ENCODE assay signal across 22 cellular contexts in the genomic region with DNA sequence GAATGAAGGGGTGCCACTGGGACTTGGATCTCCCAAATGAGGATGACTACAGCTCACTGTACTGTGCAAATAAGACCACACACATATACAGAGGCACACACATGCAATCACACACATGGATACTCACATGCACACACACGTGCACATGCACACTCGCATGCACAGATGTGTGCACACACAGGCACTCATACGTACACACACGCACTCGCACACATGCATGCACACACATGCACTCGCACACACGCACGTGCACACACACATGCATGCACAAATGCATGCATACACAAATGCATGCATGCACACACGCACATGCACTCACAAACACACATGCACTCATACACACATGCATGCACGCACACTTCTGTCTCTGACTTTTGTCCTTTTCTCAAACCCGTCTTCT. TPM values are rescaled to one million over a fixed set of nuclear protein-coding genes. Genes with fewer than 3 reads are reported as not detected.
DNase-seq lines count a peak whose midpoint lies in the region; ATAC-seq, FAIRE-seq and TF ChIP-seq lines count a peak whose summit lies in the region.
"Had no signal": no experiment of that assay in that cellular context is flagged by ENCODE, and none has a peak within 500 bp of the region (broad histone marks: within the 10 kb centered on the region; RNA-seq: fewer than 3 reads in every experiment).

No MANE protein-coding gene starts in this region.

- TF ChIP-seq RAD21 in HepG2 (CRISPR knock-in tag; IDR thresholded peaks at IDR 0.05) (no peak), H1 (IDR thresholded peaks at IDR 0.05 in 1 of 2, conservative IDR thresholded peaks at IDR 0.05 in 1 of 2; ENCODE audit: low read depth in 2 of 2, low read length in 2 of 2) (no peak)

- peak overlapping the region; percentile 61; the same call in 1 of the 2 replicates for H2BK5ac ChIP-seq in H1 (ENCODE audit: low read depth, low read length)
- peak overlapping the region; percentile 47 for H2BK5ac ChIP-seq in neuronal stem cell (ENCODE audit: low read length)

- in situ Hi-C loops in HepG2 (cut with HindIII; ENCODE audit: extremely low pct_ligation_motif_present, low pct_unique_long_range_greater_than_20kb): no loop called here

- intact Hi-C loops in HepG2 (cut with micrococcal nuclease; ENCODE audit: unreplicated experiment): no loop called here
- intact Hi-C loops in right lobe of liver (cut with DNase I): no loop called here

- no peak overlapping the region for H3K56ac ChIP-seq in H1 (replicated peaks; ENCODE audit: insufficient read length, low read depth, low read length)

- H4K5ac ChIP-seq in H1 (ENCODE audit: insufficient read length, low read depth, low read length): no peak overlapping the region

- no peak overlapping the region for H3K4ac ChIP-seq in H1 (replicated peaks; ENCODE audit: insufficient read length, low read depth, low read length)
- no peak overlapping the region for H3K4ac ChIP-seq in neuronal stem cell (ENCODE audit: low read length)

- POLR2A ChIA-PET in HepG2 (lab: Yijun Ruan, JAX): no interaction called here
- POLR2A ChIA-PET in H1 (lab: Charles Lee; ENCODE audit: partially characterized antibody): no interaction called here

- no peak overlapping the region for H2BK20ac ChIP-seq in H1 (ENCODE audit: low read length)

- ATAC-seq in HepG2 (no peak), right lobe of liver (no peak)
- ATAC-seq: A549 had no signal

- 54% methylated on average over 10 of the region's 11 CpGs for WGBS in HepG2 (ENCODE audit: low lambda C conversion rate)
- WGBS in right lobe of liver (ENCODE audit: insufficient coverage, low coverage, low lambda C conversion rate, missing lambda C conversion rate): 97% methylated on average over 5 of the region's 11 CpGs
- WGBS in H1 (ENCODE audit: extremely low coverage in 1 of 2, insufficient coverage in 1 of 2, insufficient read length in 1 of 2, insufficient replicate concordance in 2 of 2, low coverage in 1 of 2, low lambda C conversion rate in 2 of 2, missing lambda C conversion rate in 1 of 2), 2 experiments: 90% methylated on average over 11 of the region's 11 CpGs; no CpG with 5 or more reads in 1 of the 2 experiments
- no CpG with 5 or more reads among the region's 11 CpGs for WGBS in neuronal stem cell (ENCODE audit: extremely low coverage in 2 of 2, insufficient read length in 2 of 2, insufficient replicate concordance in 1 of 2), 2 donors
- WGBS in small intestine, 3 donors: 82 to 91% (median 87%) methylated on average over 11 of the region's 11 CpGs

- H2BK12ac ChIP-seq in H1 (ENCODE audit: low read depth, low read length): no peak overlapping the region
- no peak overlapping the region for H2BK12ac ChIP-seq in neuronal stem cell (ENCODE audit: low read length)

- H3K4me3 ChIP-seq in HepG2 (replicated peaks in 1 of 3; ENCODE audit: insufficient read depth in 1 of 3, low read depth in 2 of 3, low read length in 3 of 3): no peak overlapping the region
- no peak overlapping the region for H3K4me3 ChIP-seq in right lobe of liver
- no peak overlapping the region for H3K4me3 ChIP-seq in H1 (ENCODE audit: extremely low read depth in 1 of 4, insufficient read depth in 2 of 4, low read depth in 3 of 4, low read length in 4 of 4)
- peak overlapping the region in 1 of 2 donors; percentile 33 for H3K4me3 ChIP-seq in neuronal stem cell (ENCODE audit: low read length in 2 of 2)
- H3K4me3 ChIP-seq in small intestine (ENCODE audit: low read depth in 1 of 2, low read length in 2 of 2): no peak overlapping the region
- H3K4me3 ChIP-seq: A549, BLaER1, GM23248 had no signal

- H3K4me2 ChIP-seq in HepG2 (ENCODE audit: low read depth, low read length): no peak overlapping the region
- no peak overlapping the region for H3K4me2 ChIP-seq in H1 (ENCODE audit: insufficient read depth in 1 of 2, low read depth in 2 of 2, low read length in 2 of 2)
- H3K4me2 ChIP-seq in neuronal stem cell (ENCODE audit: insufficient read depth, low read length, poor library complexity, severe bottlenecking): no peak overlapping the region
- H3K4me2 ChIP-seq: A549, BLaER1 had no signal

- H3K4me1 ChIP-seq in HepG2 (ENCODE audit: insufficient read depth, low read length): no peaks in the 10 kb centered on the region
- no peaks in the 10 kb centered on the region for H3K4me1 ChIP-seq in right lobe of liver
- H3K4me1 ChIP-seq in H1 (replicated peaks in 1 of 4; ENCODE audit: control insufficient read depth in 3 of 4, insufficient read depth in 4 of 4, low read length in 3 of 4): no peaks in the 10 kb centered on the region
- H3K4me1 ChIP-seq in neuronal stem cell (ENCODE audit: control insufficient read depth in 2 of 2, insufficient read depth in 1 of 2, low read depth in 1 of 2, low read length in 2 of 2): no peaks in the 10 kb centered on the region
- no peaks in the 10 kb centered on the region for H3K4me1 ChIP-seq in small intestine (ENCODE audit: control insufficient read depth in 2 of 2, insufficient read depth in 1 of 2, low read depth in 1 of 2, low read length in 1 of 2)
- H3K4me1 ChIP-seq: A549 had no signal

- TF ChIP-seq POLR2A in HepG2 (IDR thresholded peaks at IDR 0.05; ENCODE audit: insufficient read depth in 1 of 2, low read depth in 2 of 2, low read length in 2 of 2) (no peak), right lobe of liver (IDR thresholded peaks at IDR 0.05) (no peak), H1 (IDR thresholded peaks at IDR 0.05; ENCODE audit: control extremely low read depth in 1 of 2, low read depth in 2 of 2, low read length in 2 of 2) (no peak)

- H3K23ac ChIP-seq in H1 (ENCODE audit: insufficient read length) (no peak overlapping the region), neuronal stem cell (ENCODE audit: low read depth, low read length, poor library complexity) (no peak overlapping the region)

- TF ChIP-seq CTCF in HepG2 (CRISPR knock-in tag; IDR thresholded peaks at IDR 0.05) (no peak), right lobe of liver (IDR thresholded peaks at IDR 0.05) (no peak), H1 (IDR thresholded peaks at IDR 0.05; ENCODE audit: control extremely low read depth in 1 of 3, insufficient read depth in 1 of 3, low read depth in 1 of 3, low read length in 3 of 3) (no peak)

- H3K9me3 ChIP-seq in HepG2 (ENCODE audit: low read length) (no peaks in the 10 kb centered on the region), right lobe of liver (no peaks in the 10 kb centered on the region), H1 (ENCODE audit: insufficient read depth in 2 of 2, low read depth in 1 of 2, low read length in 1 of 2) (no peaks in the 10 kb centered on the region), neuronal stem cell (replicated peaks in 1 of 2; ENCODE audit: control insufficient read depth in 2 of 2, insufficient read depth in 1 of 2, low read depth in 1 of 2, low read length in 2 of 2) (peaks cover 0 to 5% of the 10 kb centered on the region in 2 donors), small intestine (ENCODE audit: control insufficient read depth, low read depth) (no peaks in the 10 kb centered on the region)
- H3K9me3 ChIP-seq: A549, BLaER1 had no signal

- FAIRE-seq in HepG2 (lab: Jason Lieb, UNC) (no peak), H1 (lab: Jason Lieb, UNC) (no peak), small intestine (lab: Jason Lieb, UNC) (no peak)
- FAIRE-seq: A549, GM18507, H54 had no signal

- CTCF ChIA-PET in HepG2 (lab: Yijun Ruan, JAX; ENCODE audit: low intra/inter-chr PET ratio, low total read pairs) (no interaction called here), H1 (lab: Charles Lee; ENCODE audit: partially characterized antibody) (no interaction called here)

- H2BK120ac ChIP-seq in H1 (replicated peaks; ENCODE audit: low read depth, low read length) (no peak overlapping the region), neuronal stem cell (ENCODE audit: low read depth, low read length) (no peak overlapping the region)

- H3K9ac ChIP-seq in HepG2 (ENCODE audit: insufficient read depth, low read depth, low read length): no peak overlapping the region
- H3K9ac ChIP-seq in H1 (replicated peaks in 1 of 4; ENCODE audit: extremely low read depth in 1 of 4, low read depth in 3 of 4, low read length in 3 of 4): no peak overlapping the region
- peak overlapping the region; percentile 53 for H3K9ac ChIP-seq in neuronal stem cell (ENCODE audit: low read depth, low read length, poor library complexity)
- H3K9ac ChIP-seq: BLaER1, GM23248 had no signal

- H3K36me3 ChIP-seq in HepG2 (replicated peaks in 1 of 2; ENCODE audit: control insufficient read depth in 1 of 2, insufficient read depth in 2 of 2, low read length in 2 of 2): no peaks in the 10 kb centered on the region
- no peaks in the 10 kb centered on the region for H3K36me3 ChIP-seq in right lobe of liver
- no peaks in the 10 kb centered on the region for H3K36me3 ChIP-seq in H1 (ENCODE audit: control insufficient read depth in 2 of 4, insufficient read depth in 4 of 4, low read length in 3 of 4)
- peaks cover 0 to 3% of the 10 kb centered on the region in 2 donors for H3K36me3 ChIP-seq in neuronal stem cell (replicated peaks in 1 of 2; ENCODE audit: control insufficient read depth in 2 of 2, insufficient read depth in 2 of 2, low read length in 2 of 2)
- no peaks in the 10 kb centered on the region for H3K36me3 ChIP-seq in small intestine (ENCODE audit: control insufficient read depth in 2 of 2, insufficient read depth in 2 of 2, low read length in 2 of 2)
- H3K36me3 ChIP-seq: BLaER1 had no signal

- no peak overlapping the region for H2AK5ac ChIP-seq in H1 (ENCODE audit: low read depth, low read length)
- no peak overlapping the region for H2AK5ac ChIP-seq in neuronal stem cell (ENCODE audit: low read depth, low read length)

- no peak overlapping the region for H3K14ac ChIP-seq in H1 (ENCODE audit: insufficient read length)
- peak overlapping the region; percentile 85 for H3K14ac ChIP-seq in neuronal stem cell (ENCODE audit: low read length)

- H4K91ac ChIP-seq in H1 (replicated peaks; ENCODE audit: insufficient read length, low read length): peak overlapping the region; percentile 17
- peak overlapping the region; percentile 61 for H4K91ac ChIP-seq in neuronal stem cell (ENCODE audit: low read depth, low read length, poor library complexity)

- H3K23me2 ChIP-seq in H1 (ENCODE audit: low read depth, low read length): no peaks in the 10 kb centered on the region

- peaks cover 0 to 9% of the 10 kb centered on the region in 2 experiments; a peak in 2 of 5 replicates for H3K27me3 ChIP-seq in HepG2 (ENCODE audit: control insufficient read depth in 1 of 2, insufficient read depth in 2 of 2, low read length in 2 of 2)
- H3K27me3 ChIP-seq in right lobe of liver: no peaks in the 10 kb centered on the region
- H3K27me3 ChIP-seq in H1 (replicated peaks in 1 of 4; ENCODE audit: control insufficient read depth in 3 of 4, extremely low read depth in 1 of 4, insufficient read depth in 3 of 4, low read length in 3 of 4): no peaks in the 10 kb centered on the region
- H3K27me3 ChIP-seq in neuronal stem cell (ENCODE audit: control insufficient read depth in 3 of 3, insufficient read depth in 3 of 3, low read depth in 1 of 3, low read length in 3 of 3): no peaks in the 10 kb centered on the region
- H3K27me3 ChIP-seq in small intestine (ENCODE audit: control insufficient read depth in 2 of 2, insufficient read depth in 2 of 2, low read length in 2 of 2): no peaks in the 10 kb centered on the region
- H3K27me3 ChIP-seq: BLaER1 had no signal

- no TSS peak for BruUV-seq in HepG2 (replicated peaks; lab: Mats Ljungman, UMichigan)

- H2BK15ac ChIP-seq in H1 (ENCODE audit: low read length): no peak overlapping the region
- H2BK15ac ChIP-seq in neuronal stem cell (ENCODE audit: low read length): no peak overlapping the region

- H3K79me2 ChIP-seq in HepG2 (ENCODE audit: insufficient read depth, low read length) (no peaks in the 10 kb centered on the region), H1 (ENCODE audit: control insufficient read depth in 1 of 2, insufficient read depth in 2 of 2, low read length in 2 of 2) (no peaks in the 10 kb centered on the region)

- H3K79me1 ChIP-seq in H1 (ENCODE audit: low read depth, low read length) (no peaks in the 10 kb centered on the region), neuronal stem cell (ENCODE audit: low read depth, low read length) (no peaks in the 10 kb centered on the region)

- no peak for TF ChIP-seq EP300 in HepG2 (IDR thresholded peaks at IDR 0.05; ENCODE audit: low read depth in 2 of 2, low read length in 2 of 2)
- no peak for TF ChIP-seq EP300 in HepG2 (CRISPR knock-in tag; IDR thresholded peaks at IDR 0.05; ENCODE audit: borderline replicate concordance)
- no peak for TF ChIP-seq EP300 in H1 (IDR thresholded peaks at IDR 0.05; ENCODE audit: borderline replicate concordance in 1 of 2, low read depth in 2 of 2, low read length in 2 of 2)

- no peaks in the 10 kb centered on the region for H4K20me1 ChIP-seq in HepG2 (ENCODE audit: insufficient read depth, low read length)
- peaks cover 0 to 3% of the 10 kb centered on the region in 2 experiments for H4K20me1 ChIP-seq in H1 (replicated peaks in 1 of 2; ENCODE audit: control insufficient read depth in 1 of 2, insufficient read depth in 2 of 2, low read length in 2 of 2)
- H4K20me1 ChIP-seq: BLaER1 had no signal

- H3K27ac ChIP-seq in HepG2 (ENCODE audit: extremely low read length, insufficient read depth, low read length) (no peak overlapping the region), right lobe of liver (no peak overlapping the region), H1 (ENCODE audit: low read depth, low read length) (no peak overlapping the region), neuronal stem cell (replicated peaks; ENCODE audit: low read length) (no peak overlapping the region), small intestine (ENCODE audit: low read depth in 1 of 2, low read length in 1 of 2) (no peak overlapping the region)
- H3K27ac ChIP-seq: 22Rv1, A549, BLaER1, GM23248 had no signal

- H2AFZ ChIP-seq in HepG2 (ENCODE audit: low read length): no peak overlapping the region
- no peak overlapping the region for H2AFZ ChIP-seq in H1 (ENCODE audit: low read length)
- H2AFZ ChIP-seq in neuronal stem cell (ENCODE audit: low read length): no peak overlapping the region
- H2AFZ ChIP-seq: GM23248 had no signal

- no peak overlapping the region for H3K18ac ChIP-seq in H1 (ENCODE audit: extremely low read depth, low read length)
- H3K18ac ChIP-seq in neuronal stem cell (ENCODE audit: low read length): peak overlapping the region; percentile 24

- H4K8ac ChIP-seq in H1 (ENCODE audit: extremely low read depth, insufficient read depth, low read length): no peak overlapping the region
- peak overlapping the region; percentile 29 for H4K8ac ChIP-seq in neuronal stem cell (ENCODE audit: low read depth, low read length)

- no peak for DNase-seq in HepG2 (ENCODE audit: low spot score)
- no peak for DNase-seq in right lobe of liver
- no peak for DNase-seq in H1 (ENCODE audit: low read depth in 1 of 2, low spot score in 2 of 2)
- no peak for DNase-seq in neuronal stem cell (ENCODE audit: low spot score)
- DNase-seq in NCI-H1694 treated with DMSO at 0.1 percent for 48 hours (lab: John Stamatoyannopoulos, UW): no peak
- no peak for DNase-seq in retina
- DNase-seq in small intestine: no peak
- DNase-seq: AML-193; CD4-positive, alpha-beta memory T cell; DMS153; DMS79; GDM1; GM23248; HCEC 1CT; HFFc6; KG1 had no signal

RNA-seq across cellular contexts. Expression of a gene that starts 36.0 kb away (rescaled TPM):
- total RNA-seq in HepG2 (2016; rRNA removed; fragmentation: Illumina TruSeq; extraction: Trizol) (0.04 and 0.08 TPM in 2 replicates), right lobe of liver (1 to 10 TPM in 1 of 6 experiments, under 1 TPM in 5; 0.24 to 1.2 (median 0.52) TPM)
- total RNA-seq in HepG2 (2016; cell fraction: cytosol; rRNA removed; fragmentation: Illumina TruSeq; extraction: Trizol; ENCODE audit: low read depth): 0.09 TPM in 1 of 2 replicates, not detected in the other
- total RNA-seq in HepG2 (2016; cell fraction: insoluble cytoplasmic fraction; rRNA removed; fragmentation: Illumina TruSeq; extraction: Trizol): 0.03 and 0.04 TPM in 2 replicates
- total RNA-seq in HepG2 (2016; cell fraction: membrane; rRNA removed; fragmentation: Illumina TruSeq; extraction: Trizol): 0.03 TPM in 1 of 2 replicates, not detected in the other
- 0.16 TPM in 1 of 2 replicates, not detected in the other for total RNA-seq in HepG2 (2016; cell fraction: nucleus; rRNA removed; fragmentation: Illumina TruSeq; extraction: Trizol)
- polyA plus RNA-seq in HepG2 (2011; rRNA removed) (0.17 and 0.27 TPM in 2 replicates), H1 (2011; rRNA removed) (0.59 and 0.63 TPM in 2 replicates), small intestine (under 1 TPM in 1 of 3 donors, not detected in 2; 0.21 TPM)
- polyA plus RNA-seq in HepG2 (2011; cell fraction: cytosol; rRNA removed): 0.05 and 0.21 TPM in 2 replicates
- 0.80 and 1.8 TPM in 2 replicates for polyA plus RNA-seq in HepG2 (2011; cell fraction: nucleus; rRNA removed)
- polyA plus RNA-seq in HepG2 (2012): 0.08 and 0.27 TPM in 2 replicates
- polyA plus RNA-seq in HepG2 (2016; cell fraction: cytosol; fragmentation: Illumina TruSeq; extraction: Trizol; ENCODE audit: low read depth): not detected in 2 replicates
- polyA plus RNA-seq in HepG2 (2016; cell fraction: insoluble cytoplasmic fraction; fragmentation: Illumina TruSeq; extraction: Trizol; ENCODE audit: low read depth): 0.11 and 0.14 TPM in 2 replicates
- polyA plus RNA-seq in HepG2 (2016; cell fraction: membrane; fragmentation: Illumina TruSeq; extraction: Trizol; ENCODE audit: low read depth): not detected in 2 replicates
- 0.25 and 0.27 TPM in 2 replicates for polyA plus RNA-seq in HepG2 (2016; cell fraction: nucleus; fragmentation: Illumina TruSeq; extraction: Trizol; ENCODE audit: insufficient read depth, low read depth)
- 0.32 TPM in 1 of 2 replicates, not detected in the other for polyA minus RNA-seq in HepG2 (2011; rRNA and poly(A)+ RNA removed; ENCODE audit: low replicate concordance)
- 0.20 TPM in 1 of 2 replicates, not detected in the other for polyA minus RNA-seq in HepG2 (2011; cell fraction: cytosol; rRNA and poly(A)+ RNA removed)
- 0.37 and 0.64 TPM in 2 replicates for polyA minus RNA-seq in HepG2 (2011; cell fraction: nucleus; rRNA and poly(A)+ RNA removed)
- total RNA-seq in H1 (2021; fragmentation: NEBNext Ultra II Directional; extraction: Animal tissue kit (Norgen Biotek cat#: 25700)): 0.77 and 1.0 TPM in 2 replicates
- 0.98 TPM for polyA plus RNA-seq in H1 (2011; cell fraction: cytosol; rRNA removed)
- 3.1 TPM for polyA plus RNA-seq in H1 (2011; cell fraction: nucleus; rRNA removed)
- 0.61 to 1.1 TPM (median 0.75 TPM) in 4 replicates for polyA plus RNA-seq in H1 (2012, experiment 1 of 2)
- polyA plus RNA-seq in H1 (2012, experiment 2 of 2): 0.38 TPM
- 0.26 TPM for polyA plus RNA-seq in H1 (2013, experiment 1 of 2)
- 0.35 TPM for polyA plus RNA-seq in H1 (2013, experiment 2 of 2)
- polyA minus RNA-seq in H1 (2011; rRNA and poly(A)+ RNA removed): 1.4 and 3.1 TPM in 2 replicates
- 0.66 TPM for polyA minus RNA-seq in H1 (2011; cell fraction: cytosol; rRNA and poly(A)+ RNA removed)
- polyA minus RNA-seq in H1 (2011; cell fraction: nucleus; rRNA and poly(A)+ RNA removed): 1.6 TPM
- 0.47 TPM for polyA plus RNA-seq in neuronal stem cell (2013, experiment 1 of 2)
- polyA plus RNA-seq in neuronal stem cell (2013, experiment 2 of 2): 0.54 TPM
- polyA plus RNA-seq: CD14-positive monocyte had no signal
